Comparison of ENCODE assay signal across 9 cellular contexts in the genomic region with DNA sequence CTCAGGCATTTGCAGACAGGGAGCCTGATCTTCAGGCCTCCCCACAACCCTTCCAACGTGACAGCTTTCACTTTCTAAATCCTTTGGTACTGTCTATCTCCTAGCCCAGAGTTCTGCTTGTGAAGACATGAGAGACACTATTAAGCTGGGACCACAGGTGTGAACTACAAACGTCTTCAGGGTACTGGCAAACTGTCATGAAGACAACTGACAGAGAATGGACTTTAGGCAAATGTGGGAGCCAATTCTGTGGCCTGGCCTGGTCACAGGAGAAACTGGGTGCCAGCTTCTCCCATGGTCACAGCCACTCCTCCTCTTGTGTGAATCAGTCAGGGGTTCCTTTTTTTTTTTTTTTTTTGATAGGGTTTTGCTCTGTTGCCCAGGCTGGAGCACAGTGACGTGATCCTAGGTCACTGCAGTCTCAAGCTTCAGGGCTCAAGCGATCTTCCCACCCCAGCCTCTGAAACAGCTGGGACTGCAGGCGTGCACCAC. TPM values are rescaled to one million over a fixed set of nuclear protein-coding genes. Genes with fewer than 3 reads are reported as not detected.
DNase-seq lines count a peak whose midpoint lies in the region; ATAC-seq and TF ChIP-seq lines count a peak whose summit lies in the region.
"Had no signal": no experiment of that assay in that cellular context is flagged by ENCODE, and none has a peak within 500 bp of the region (broad histone marks: within the 10 kb centered on the region; RNA-seq: fewer than 3 reads in every experiment).

No MANE protein-coding gene starts in this region.

- peak overlapping the region; percentile 19 to 67 (median 56) for H3K27ac ChIP-seq in upper lobe of left lung
- H3K27ac ChIP-seq in brain microvascular endothelial cell, result no peak overlapping the region
- H3K27ac ChIP-seq: VCaP had no signal

- H3K27ac Mint-ChIP-seq in activated T-helper 1 cell treated with anti-CD3 and anti-CD28 coated beads, Interleukin-12 subunit alpha, Interleukin-12 subunit beta, Interleukin-2, Interleukin-4 antibody, amounts not matched to agents 30 ng/mL and 10 ng/mL and 1 ng/mL, durations not matched to agents 14 hours and 24 hours and 36 hours, result peak overlapping the region; percentile 88

- intact Hi-C loops in activated T-helper 1 cell treated with anti-CD3 and anti-CD28 coated beads, Interleukin-12 subunit alpha, Interleukin-12 subunit beta, Interleukin-2, Interleukin-4 antibody, amounts not matched to agents 30 ng/mL and 10 ng/mL and 1 ng/mL, durations not matched to agents 14 hours and 24 hours and 36 hours (cut with micrococcal nuclease), result loop anchor here (10.0 kb wide), 1 partner anchor 474 kb away; the partner anchor contains the start of genes NCBP1 and TSTD2

- no peaks in the 10 kb centered on the region for H3K9me3 Mint-ChIP-seq in activated T-helper 1 cell treated with anti-CD3 and anti-CD28 coated beads, Interleukin-12 subunit alpha, Interleukin-12 subunit beta, Interleukin-2, Interleukin-4 antibody, amounts not matched to agents 30 ng/mL and 10 ng/mL and 1 ng/mL, durations not matched to agents 14 hours and 24 hours and 36 hours

- H3K27me3 ChIP-seq in upper lobe of left lung (no peaks in the 10 kb centered on the region), brain microvascular endothelial cell (replicated peaks) (no peaks in the 10 kb centered on the region)

- peak; percentile 13 for DNase-seq in stimulated activated CD8-positive, alpha-beta memory T cell treated with anti-CD3 and anti-CD28 coated beads, Interleukin-12 subunit alpha, Interleukin-12 subunit beta, amount 100 ng/mL, for 4 hours (ENCODE audit: low read depth)
- no peak for DNase-seq in stimulated activated CD8-positive, alpha-beta memory T cell treated with anti-CD3 and anti-CD28 coated beads, Interleukin-4, amount 100 ng/mL, for 48 hours
- peak; percentile 40 for DNase-seq in activated T-helper 1 cell treated with anti-CD3 and anti-CD28 coated beads, Interleukin-12 subunit alpha, Interleukin-12 subunit beta, Interleukin-2, Interleukin-4 antibody, amounts not matched to agents 30 ng/mL and 10 ng/mL and 1 ng/mL, durations not matched to agents 14 hours and 24 hours and 36 hours (ENCODE audit: low spot score)
- DNase-seq in upper lobe of left lung (peak in 1 of 2 donors; percentile 40), brain microvascular endothelial cell (no peak), RPMI8226 (no peak), DMS53 (lab: John Stamatoyannopoulos, UW) (no peak)

- in situ Hi-C loops in brain microvascular endothelial cell (cut with HindIII; ENCODE audit: low pct_ligation_motif_present, low sequenced_read_pairs), result no loop called here

- no peak for TF ChIP-seq POLR2A in upper lobe of left lung (IDR thresholded peaks at IDR 0.05)

- 58 to 64% methylated on average over 5 of the region's 5 CpGs for WGBS in upper lobe of left lung, 2 donors

- H3K4me3 ChIP-seq in upper lobe of left lung (no peak overlapping the region), brain microvascular endothelial cell (ENCODE audit: low read depth, low read length) (no peak overlapping the region)

- H3K36me3 ChIP-seq in upper lobe of left lung (peaks cover 0 to 6% (median 0%) of the 10 kb centered on the region in 4 donors), brain microvascular endothelial cell (replicated peaks) (no peaks in the 10 kb centered on the region)

- H3K4me3 Mint-ChIP-seq in activated T-helper 1 cell treated with anti-CD3 and anti-CD28 coated beads, Interleukin-12 subunit alpha, Interleukin-12 subunit beta, Interleukin-2, Interleukin-4 antibody, amounts not matched to agents 30 ng/mL and 10 ng/mL and 1 ng/mL, durations not matched to agents 14 hours and 24 hours and 36 hours, result peak overlapping the region; percentile 58

- no peaks in the 10 kb centered on the region for H3K9me3 ChIP-seq in upper lobe of left lung

- no peak for TF ChIP-seq CTCF in upper lobe of left lung (IDR thresholded peaks at IDR 0.05)
- no peak for TF ChIP-seq CTCF in brain microvascular endothelial cell (IDR thresholded peaks at IDR 0.05; ENCODE audit: low read depth, low read length, missing control alignments)

- no peaks in the 10 kb centered on the region for H3K27me3 Mint-ChIP-seq in activated T-helper 1 cell treated with anti-CD3 and anti-CD28 coated beads, Interleukin-12 subunit alpha, Interleukin-12 subunit beta, Interleukin-2, Interleukin-4 antibody, amounts not matched to agents 30 ng/mL and 10 ng/mL and 1 ng/mL, durations not matched to agents 14 hours and 24 hours and 36 hours (ENCODE audit: insufficient read depth)

- H3K36me3 Mint-ChIP-seq in activated T-helper 1 cell treated with anti-CD3 and anti-CD28 coated beads, Interleukin-12 subunit alpha, Interleukin-12 subunit beta, Interleukin-2, Interleukin-4 antibody, amounts not matched to agents 30 ng/mL and 10 ng/mL and 1 ng/mL, durations not matched to agents 14 hours and 24 hours and 36 hours (ENCODE audit: low read depth), result peaks cover 40% of the 10 kb centered on the region

- no peak for TF ChIP-seq EP300 in upper lobe of left lung (IDR thresholded peaks at IDR 0.05)

- H3K4me1 ChIP-seq in upper lobe of left lung, result peaks cover 0 to 12% (median 5%) of the 10 kb centered on the region in 4 donors

- H3K4me1 Mint-ChIP-seq in activated T-helper 1 cell treated with anti-CD3 and anti-CD28 coated beads, Interleukin-12 subunit alpha, Interleukin-12 subunit beta, Interleukin-2, Interleukin-4 antibody, amounts not matched to agents 30 ng/mL and 10 ng/mL and 1 ng/mL, durations not matched to agents 14 hours and 24 hours and 36 hours (ENCODE audit: low read depth), result peaks cover 81% of the 10 kb centered on the region

- ATAC-seq in HG03135 (IDR thresholded peaks at IDR 0.05; ENCODE audit: unreplicated experiment) (peak; percentile 72), upper lobe of left lung (ENCODE audit: low FRiP score in 2 of 2) (peak; percentile 50 to 71)

RNA-seq across cellular contexts. Expression of gene TRIM14, which starts 10.4 kb away (rescaled TPM):
- total RNA-seq in activated T-helper 1 cell treated with anti-CD3 and anti-CD28 coated beads, Interleukin-12 subunit alpha, Interleukin-12 subunit beta, Interleukin-2, Interleukin-4 antibody, amounts not matched to agents 30 ng/mL and 10 ng/mL and 1 ng/mL, durations not matched to agents 14 hours and 24 hours and 36 hours, result 41.7 and 42.0 TPM in 2 replicates
- 10 to 100 TPM; 28.6 to 52.1 (median 46.2) TPM for total RNA-seq in upper lobe of left lung

RNA-seq across cellular contexts. Expression of gene NANS, which starts 52.1 kb away (rescaled TPM):
- 54.4 and 55.5 TPM in 2 replicates for total RNA-seq in activated T-helper 1 cell treated with anti-CD3 and anti-CD28 coated beads, Interleukin-12 subunit alpha, Interleukin-12 subunit beta, Interleukin-2, Interleukin-4 antibody, amounts not matched to agents 30 ng/mL and 10 ng/mL and 1 ng/mL, durations not matched to agents 14 hours and 24 hours and 36 hours
- total RNA-seq in upper lobe of left lung, result 10 to 100 TPM; 41.4 to 75.5 (median 60.7) TPM

Comparison
In these comparisons a context has a peak if more than half of its experiments do, and no peak if none do; other contexts are left out.
1. DNase-seq: peak in stimulated activated CD8-positive, alpha-beta memory T cell treated with anti-CD3 and anti-CD28 coated beads, Interleukin-12 subunit alpha, Interleukin-12 subunit beta, amount 100 ng/mL, for 4 hours (single experiment) and activated T-helper 1 cell treated with anti-CD3 and anti-CD28 coated beads, Interleukin-12 subunit alpha, Interleukin-12 subunit beta, Interleukin-2, Interleukin-4 antibody, amounts not matched to agents 30 ng/mL and 10 ng/mL and 1 ng/mL, durations not matched to agents 14 hours and 24 hours and 36 hours (single experiment); none in stimulated activated CD8-positive, alpha-beta memory T cell treated with anti-CD3 and anti-CD28 coated beads, Interleukin-4, amount 100 ng/mL, for 48 hours (single experiment), brain microvascular endothelial cell (single experiment), RPMI8226 (single experiment) and DMS53 (single experiment).